13 cellular contexts compared by ENCODE assay signal in the genomic region with DNA sequence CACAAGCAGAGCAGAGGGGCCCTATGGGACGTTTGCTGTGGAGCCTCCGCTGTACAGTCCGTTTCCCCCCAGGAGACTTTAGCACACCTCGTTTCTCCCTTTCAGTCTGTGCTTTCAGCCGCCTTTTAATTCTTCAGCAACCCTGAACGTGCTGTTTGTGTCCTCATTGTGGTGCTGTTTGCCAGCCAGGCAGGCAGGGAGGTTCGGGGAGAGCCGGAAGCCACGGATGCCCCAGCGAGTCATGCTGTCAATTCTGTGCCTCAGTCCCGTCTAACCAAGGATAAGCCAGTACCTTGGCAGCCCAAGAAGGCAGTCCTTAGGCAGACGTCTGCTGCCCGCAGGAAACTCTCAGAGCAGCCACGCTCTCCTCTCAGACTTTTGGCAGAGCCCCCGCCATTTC.
DNase-seq lines count a peak whose midpoint lies in the region; ATAC-seq, FAIRE-seq and TF ChIP-seq lines count a peak whose summit lies in the region.
"Had no signal": no experiment of that assay in that cellular context is flagged by ENCODE, and none has a peak within 500 bp of the region (broad histone marks: within the 10 kb centered on the region; RNA-seq: fewer than 3 reads in every experiment).

No MANE protein-coding gene starts in this region.

- H3K23me2 ChIP-seq in H9 (ENCODE audit: insufficient read length, low read depth, low read length, poor library complexity, severe bottlenecking) = no peaks in the 10 kb centered on the region

- no peak overlapping the region for H2AK5ac ChIP-seq in H9 (ENCODE audit: insufficient read length, low read length)

- no peaks in the 10 kb centered on the region for H4K20me1 ChIP-seq in H9 (ENCODE audit: control insufficient read depth, insufficient read depth, insufficient read length)

- H3K4me3 Mint-ChIP-seq in H9 = no peak overlapping the region
- no peak overlapping the region for H3K4me3 Mint-ChIP-seq in WTC11
- H3K4me3 Mint-ChIP-seq: activated CD4-positive, alpha-beta memory T cell treated with anti-CD3 and anti-CD28 coated beads, Interleukin-2, amount 10 ng/mL, durations not matched to agents 7 days and 5 days had no signal

- no peak overlapping the region for H2BK120ac ChIP-seq in H9 (ENCODE audit: low read depth, low read length, poor library complexity, severe bottlenecking)

- no peak overlapping the region for H2BK12ac ChIP-seq in H9 (ENCODE audit: insufficient read length, low read depth, low read length)

- no peak overlapping the region for H2BK20ac ChIP-seq in H9 (ENCODE audit: low read depth, low read length, poor library complexity, severe bottlenecking)

- H3K27me3 Mint-ChIP-seq in H9 (ENCODE audit: low read depth) = peaks cover 2% of the 10 kb centered on the region; the same call in 1 of the 2 replicates
- no peaks in the 10 kb centered on the region; the same call in 1 of the 2 replicates for H3K27me3 Mint-ChIP-seq in WTC11 (ENCODE audit: low read depth)

- no peak overlapping the region for H2AFZ ChIP-seq in H9 (ENCODE audit: low read length)

- H3K36me3 ChIP-seq in skeletal muscle satellite cell (ENCODE audit: insufficient read depth, low read length) = no peaks in the 10 kb centered on the region

- H3K27me3 ChIP-seq in H9 (ENCODE audit: insufficient read depth, low read length) (no peaks in the 10 kb centered on the region), skeletal muscle satellite cell (ENCODE audit: control insufficient read depth, insufficient read depth, low read length) (no peaks in the 10 kb centered on the region)

- H3K27ac ChIP-seq in H9 (ENCODE audit: insufficient read length, low read depth, low read length) = no peak overlapping the region

- CTCF ChIA-PET in WTC11 (lab: Charles Lee) (interaction anchor here (1.1 to 2.8 kb wide), 6 partner anchors 19 to 207 kb away, joined by 4 to 10 read pairs (median 8); no protein-coding TSS in a partner anchor), HEK293T (lab: Yijun Ruan, JAX) (interaction anchor here (1.8 kb wide), 1 partner anchor 36 kb away, joined by 7 read pairs; no protein-coding TSS in a partner anchor)

- WGBS in H9 (ENCODE audit: extremely low coverage, insufficient read length, low lambda C conversion rate) = no CpG with 5 or more reads among the region's 15 CpGs

- TF ChIP-seq POLR2A in GM12892 (IDR thresholded peaks at IDR 0.05; ENCODE audit: low read depth, low read length) = no peak

- peaks cover 1 to 3% (median 3%) of the 10 kb centered on the region in 3 experiments; a peak in 2 of 7 replicates for H3K36me3 Mint-ChIP-seq in H9 (ENCODE audit: insufficient read depth in 1 of 3, low read depth in 3 of 3)
- H3K36me3 Mint-ChIP-seq in WTC11 = peaks cover 4% of the 10 kb centered on the region

- peak; percentile 52 for DNase-seq in H9
- DNase-seq in WTC11 (ENCODE audit: low spot score) = no peak
- peak in 27 of 51 donors; percentile 7 to 54 (median 25) for DNase-seq in hypothalamus (lab: John Stamatoyannopoulos, UW)
- no peak for DNase-seq in HEK293T (ENCODE audit: extremely low spot score)
- no peak for DNase-seq in NCI-H1436 (lab: John Stamatoyannopoulos, UW)
- no peak for DNase-seq in GM12892 (ENCODE audit: insufficient read length)
- DNase-seq in NCI-H2227 (lab: John Stamatoyannopoulos, UW; ENCODE audit: unreplicated experiment) = no peak
- DNase-seq: activated CD4-positive, alpha-beta memory T cell treated with anti-CD3 and anti-CD28 coated beads, Interleukin-2, amount 10 ng/mL, durations not matched to agents 7 days and 5 days; kidney glomerular epithelial cell; NCI-H510A treated with DMSO at 0.1 percent for 48 hours; SW 1271 had no signal

- no peak overlapping the region; the same call in 1 of the 2 replicates for H3K14ac ChIP-seq in H9 (ENCODE audit: insufficient read depth, low read length)

- H2BK15ac ChIP-seq in H9 (ENCODE audit: low read depth, low read length) = no peak overlapping the region

- H3T11ph ChIP-seq in H9 (ENCODE audit: low read length) = no peak overlapping the region

- H3K4me1 ChIP-seq in H9 (ENCODE audit: insufficient read depth, low read length) = peaks cover 4% of the 10 kb centered on the region; the same call in 1 of the 2 replicates
- H3K4me1 ChIP-seq in skeletal muscle satellite cell (ENCODE audit: control insufficient read depth, insufficient read depth, low read length) = peaks cover 21% of the 10 kb centered on the region

- H3K9me3 ChIP-seq in H9 (ENCODE audit: control insufficient read depth, low read depth, low read length) (no peaks in the 10 kb centered on the region), skeletal muscle satellite cell (replicated peaks; ENCODE audit: low read length) (no peaks in the 10 kb centered on the region)

- no peak overlapping the region for H3K23ac ChIP-seq in H9 (ENCODE audit: insufficient read length, low read depth, low read length)

- no peak overlapping the region for H4K91ac ChIP-seq in H9 (ENCODE audit: insufficient read length, low read depth, low read length)

- no peak overlapping the region for H4K5ac ChIP-seq in H9 (ENCODE audit: insufficient read length, low read depth, low read length)

- TF ChIP-seq CTCF in H9 (conservative IDR thresholded peaks at IDR 0.05) (peak; percentile 42; the same call in 2 of the 3 replicates), WTC11 (IDR thresholded peaks at IDR 0.05) (no peak)

- POLR2A ChIA-PET in WTC11 (lab: Charles Lee) (interaction anchor here (0.8 kb wide), 1 partner anchor 11 kb away, joined by 3 read pairs; no protein-coding TSS in a partner anchor), HEK293T (lab: Yijun Ruan, JAX) (no interaction called here)

- no peak overlapping the region for H3K4ac ChIP-seq in H9 (ENCODE audit: low read depth, low read length)

- H3K9ac ChIP-seq in H9 (ENCODE audit: extremely low read depth, insufficient read length, low read length) = no peak overlapping the region
- no peak overlapping the region for H3K9ac ChIP-seq in skeletal muscle satellite cell (ENCODE audit: low read depth, low read length)

- no peaks in the 10 kb centered on the region for H3K79me1 ChIP-seq in H9 (ENCODE audit: insufficient read depth, low read depth, low read length, poor library complexity, severe bottlenecking)

- H3K27ac Mint-ChIP-seq in H9 = peak overlapping the region; percentile 9 to 86 (median 54); a peak in 1 of 7 replicates
- no peak overlapping the region for H3K27ac Mint-ChIP-seq in WTC11
- H3K27ac Mint-ChIP-seq: activated CD4-positive, alpha-beta memory T cell treated with anti-CD3 and anti-CD28 coated beads, Interleukin-2, amount 10 ng/mL, durations not matched to agents 7 days and 5 days; activated naive CD4-positive, alpha-beta T cell treated with anti-CD3 and anti-CD28 coated beads, Interleukin-2, amount 50 U/mL, for 72 hours had no signal

- peaks cover 32 to 40% of the 10 kb centered on the region in 2 experiments for H3K4me1 Mint-ChIP-seq in H9
- peaks cover 27% of the 10 kb centered on the region for H3K4me1 Mint-ChIP-seq in WTC11
- H3K4me1 Mint-ChIP-seq: activated CD4-positive, alpha-beta memory T cell treated with anti-CD3 and anti-CD28 coated beads, Interleukin-2, amount 10 ng/mL, durations not matched to agents 7 days and 5 days had no signal

- H4K8ac ChIP-seq in H9 (replicated peaks; ENCODE audit: insufficient read length, low read depth, low read length) = no peak overlapping the region

- H2BK5ac ChIP-seq in H9 (ENCODE audit: insufficient read length, low read length) = no peak overlapping the region

- no peak for FAIRE-seq in GM12892 (lab: Jason Lieb, UNC)

- H3K4me2 ChIP-seq in H9 (ENCODE audit: insufficient read depth, insufficient read length, low read length) = no peak overlapping the region
- H3K4me2 ChIP-seq in skeletal muscle satellite cell (ENCODE audit: low read length) = peak overlapping the region; percentile 39

- H3K9me3 Mint-ChIP-seq in H9 (peaks cover 3 to 7% of the 10 kb centered on the region in 2 experiments), WTC11 (peaks cover 12% of the 10 kb centered on the region)
- H3K9me3 Mint-ChIP-seq: activated CD4-positive, alpha-beta memory T cell treated with anti-CD3 and anti-CD28 coated beads, Interleukin-2, amount 10 ng/mL, durations not matched to agents 7 days and 5 days; activated naive CD4-positive, alpha-beta T cell treated with anti-CD3 and anti-CD28 coated beads, Interleukin-2, amount 50 U/mL, for 72 hours had no signal

- no peak overlapping the region for H3K4me3 ChIP-seq in skeletal muscle satellite cell (ENCODE audit: low read length)

- no peak overlapping the region for H3K56ac ChIP-seq in H9 (ENCODE audit: insufficient read length, low read depth, low read length)

- no peak overlapping the region for H3K18ac ChIP-seq in H9 (ENCODE audit: insufficient read length, low read depth, low read length)

- H3K79me2 ChIP-seq in H9 (ENCODE audit: insufficient read depth, low read length) = no peaks in the 10 kb centered on the region

- ATAC-seq in WTC11 = peak; percentile 68
- ATAC-seq: activated naive CD4-positive, alpha-beta T cell treated with anti-CD3 and anti-CD28 coated beads, Interleukin-2, amount 50 U/mL, for 72 hours had no signal

TF ChIP-seq in WTC11, 78 proteins besides CTCF, POLR2A, EP300 and RAD21 (continues in another document):
- TF ChIP-seq GTF2I (CRISPR knock-in tag; conservative IDR thresholded peaks at IDR 0.05) (no peak), NFYB (CRISPR knock-in tag; conservative IDR thresholded peaks at IDR 0.05; ENCODE audit: low read depth) (no peak), FOXJ3 (CRISPR knock-in tag; IDR thresholded peaks at IDR 0.05; ENCODE audit: borderline replicate concordance) (no peak), CBFB (CRISPR knock-in tag; IDR thresholded peaks at IDR 0.05; ENCODE audit: low read depth) (no peak)
- TF ChIP-seq, protein P1, sequence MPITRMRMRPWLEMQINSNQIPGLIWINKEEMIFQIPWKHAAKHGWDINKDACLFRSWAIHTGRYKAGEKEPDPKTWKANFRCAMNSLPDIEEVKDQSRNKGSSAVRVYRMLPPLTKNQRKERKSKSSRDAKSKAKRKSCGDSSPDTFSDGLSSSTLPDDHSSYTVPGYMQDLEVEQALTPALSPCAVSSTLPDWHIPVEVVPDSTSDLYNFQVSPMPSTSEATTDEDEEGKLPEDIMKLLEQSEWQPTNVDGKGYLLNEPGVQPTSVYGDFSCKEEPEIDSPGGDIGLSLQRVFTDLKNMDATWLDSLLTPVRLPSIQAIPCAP (CRISPR knock-in tag; IDR thresholded peaks at IDR 0.05) = no peak

TF ChIP-seq in HEK293T, 16 proteins besides CTCF, POLR2A, EP300 and RAD21:
- no peak for TF ChIP-seq FOXK2 (IDR thresholded peaks at IDR 0.05)
- no peak for TF ChIP-seq FOXM1 (IDR thresholded peaks at IDR 0.05; ENCODE audit: borderline replicate concordance)
- no peak for TF ChIP-seq SUZ12 (IDR thresholded peaks at IDR 0.05)
- no peak for TF ChIP-seq CTBP1 (IDR thresholded peaks at IDR 0.05; ENCODE audit: borderline replicate concordance)
- TF ChIP-seq HDGF (IDR thresholded peaks at IDR 0.05; ENCODE audit: borderline replicate concordance) = no peak
- TF ChIP-seq TARDBP (IDR thresholded peaks at IDR 0.05) = no peak
- no peak for TF ChIP-seq ELF4 (IDR thresholded peaks at IDR 0.05)

Comparison
In these comparisons a context has a peak if more than half of its experiments do, and no peak if none do; other contexts are left out.
1. DNase-seq: peak in H9 (single experiment) and hypothalamus (27 of 51); none in WTC11 (single experiment), HEK293T (single experiment), NCI-H1436 (single experiment), GM12892 (single experiment) and NCI-H2227 (single experiment).